ENCODE assay signal across 10 cellular contexts in the genomic region with DNA sequence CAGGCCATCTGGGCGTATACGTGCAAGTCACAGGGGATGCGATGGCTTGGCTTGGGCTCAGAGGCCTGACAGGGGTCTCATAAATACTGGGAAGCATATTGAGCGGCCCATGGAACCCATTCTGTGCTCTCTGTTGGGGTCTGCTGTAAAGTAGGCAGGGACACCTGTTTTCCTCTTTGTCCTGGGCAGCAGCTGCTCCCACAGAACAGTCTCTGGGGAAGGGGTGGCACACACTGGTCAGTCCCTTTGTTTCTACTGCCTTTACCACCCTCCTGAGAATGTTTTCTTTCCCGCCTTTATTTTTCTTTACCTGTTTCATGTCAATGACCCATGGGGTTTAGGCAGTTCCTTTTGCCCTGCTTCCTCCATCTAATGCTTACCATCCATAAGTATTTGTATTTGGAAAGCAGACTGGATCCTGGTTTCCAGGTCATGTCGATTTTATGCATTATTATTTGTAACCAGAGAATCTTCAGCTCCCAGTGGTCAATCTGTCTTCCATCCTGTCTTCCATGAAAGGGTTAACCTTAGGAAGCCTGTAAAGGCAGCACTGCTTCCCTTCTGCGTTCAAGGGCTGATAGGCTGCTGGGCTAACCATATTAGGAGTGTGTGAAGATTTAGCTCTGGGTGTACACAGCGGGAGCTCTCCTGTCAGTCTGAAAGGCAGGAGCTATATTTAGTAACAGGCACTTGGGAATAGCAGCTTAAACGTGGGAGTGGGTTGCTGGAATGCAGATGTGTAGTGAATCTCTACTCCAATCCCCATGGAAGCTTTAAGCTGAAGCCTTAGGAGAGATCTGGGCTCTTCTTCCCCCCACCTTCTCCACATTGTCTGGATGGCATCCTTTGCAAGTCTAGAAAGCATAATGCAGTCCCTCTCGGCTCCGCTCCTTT.
DNase-seq lines count a peak whose midpoint lies in the region; ATAC-seq and TF ChIP-seq lines count a peak whose summit lies in the region.
"Had no signal": no experiment of that assay in that cellular context is flagged by ENCODE, and none has a peak within 500 bp of the region (broad histone marks: within the 10 kb centered on the region; RNA-seq: fewer than 3 reads in every experiment).

No MANE protein-coding gene starts in this region.

- H3K36me3 ChIP-seq in upper lobe of right lung: no peaks in the 10 kb centered on the region
- H3K36me3 ChIP-seq: vagina had no signal

- H3K27me3 ChIP-seq in upper lobe of right lung: no peaks in the 10 kb centered on the region
- H3K27me3 ChIP-seq: vagina had no signal

- H3K4me3 ChIP-seq in astrocyte of the spinal cord (ENCODE audit: low read depth, low read length): no peak overlapping the region
- no peak overlapping the region for H3K4me3 ChIP-seq in upper lobe of right lung
- H3K4me3 ChIP-seq: vagina had no signal

- H3K27ac ChIP-seq in upper lobe of right lung: no peak overlapping the region
- H3K27ac ChIP-seq: vagina had no signal

- H3K4me1 ChIP-seq in upper lobe of right lung: no peaks in the 10 kb centered on the region
- H3K4me1 ChIP-seq: vagina had no signal

- intact Hi-C loops in upper lobe of right lung (cut with DNase I): no loop called here

- DNase-seq in SHP77 treated with DMSO at 0.1 percent for 48 hours (lab: John Stamatoyannopoulos, UW): peak; percentile 7
- DNase-seq in SHP77 (lab: John Stamatoyannopoulos, UW): no peak
- peak; percentile 80 for DNase-seq in astrocyte of the spinal cord (ENCODE audit: low read depth, low spot score)
- DNase-seq in iris pigment epithelial cell (ENCODE audit: low read depth): peak; percentile 74
- DNase-seq in upper lobe of right lung: no peak
- DNase-seq in SKM-1 (lab: John Stamatoyannopoulos, UW; ENCODE audit: unreplicated experiment): no peak
- DNase-seq in HT-29 (ENCODE audit: low spot score): no peak
- DNase-seq: activated CD4-positive, alpha-beta T cell treated with anti-CD3 and anti-CD28 coated beads, Interleukin-2, amount 50 U/mL, for 4 hours had no signal

- ATAC-seq in upper lobe of right lung: peak; percentile 53
- no peak for ATAC-seq in GM21367 (IDR thresholded peaks at IDR 0.05; ENCODE audit: unreplicated experiment)

- no peaks in the 10 kb centered on the region for H3K9me3 ChIP-seq in upper lobe of right lung
- H3K9me3 ChIP-seq: vagina had no signal

- in situ Hi-C loops in astrocyte of the spinal cord (cut with HindIII; ENCODE audit: low sequenced_read_pairs): no loop called here

- TF ChIP-seq CTCF in astrocyte of the spinal cord (IDR thresholded peaks at IDR 0.05; ENCODE audit: low read depth, low read length) (no peak), upper lobe of right lung (IDR thresholded peaks at IDR 0.05) (no peak)

Comparison
In these comparisons a context has a peak if more than half of its experiments do, and no peak if none do; other contexts are left out.
1. DNase-seq: peak in SHP77 treated with DMSO at 0.1 percent for 48 hours (single experiment), astrocyte of the spinal cord (single experiment) and iris pigment epithelial cell (single experiment); none in SHP77 (0 of 2), upper lobe of right lung (single experiment), SKM-1 (single experiment) and HT-29 (single experiment).